5 cellular contexts compared by ENCODE assay signal in genomic region chr1:93174638-93175037, GRCh38. TPM values are rescaled to one million over a fixed set of nuclear protein-coding genes. Genes with fewer than 3 reads are reported as not detected.
DNase-seq lines count a peak whose midpoint lies in the region; ATAC-seq and TF ChIP-seq lines count a peak whose summit lies in the region.
"Not testable (repeated sequence)": the region's sequence is repeated elsewhere in the genome, so short reads cannot be mapped to it uniquely, and the experiment has no call there.

No MANE protein-coding gene starts in this region.

- H3K4me2 ChIP-seq in DND-41 (ENCODE audit: insufficient read depth, low read length): peak overlapping the region; percentile 27; the same call in 1 of the 2 replicates

- peaks cover 97% of the 10 kb centered on the region for H3K79me2 ChIP-seq in DND-41 (ENCODE audit: insufficient read depth, low read length)

- H3K27ac ChIP-seq in DND-41 (ENCODE audit: low read length): not testable (repeated sequence)

- not testable (repeated sequence) for H3K9me3 ChIP-seq in DND-41 (ENCODE audit: insufficient read depth, low read length, severe bottlenecking)

- H2AFZ ChIP-seq in DND-41 (ENCODE audit: low read depth, low read length): not testable (repeated sequence)

- H3K4me1 ChIP-seq in DND-41 (ENCODE audit: insufficient read depth, low read length): peaks cover 80% of the 10 kb centered on the region

- DNase-seq in DND-41; central memory CD8-positive, alpha-beta T cell (ENCODE audit: low spot score in 2 of 2); natural killer cell treated with Interleukin-12 subunit alpha and Interleukin-12 subunit beta and Interleukin-15 and Interleukin-18, amount 100 ng/mL, for 72 hours (ENCODE audit: low spot score): not testable (repeated sequence)

- not testable (repeated sequence) for H3K27me3 Mint-ChIP-seq in activated naive CD8-positive, alpha-beta T cell; central memory CD8-positive, alpha-beta T cell; natural killer cell treated with Interleukin-12 subunit alpha and Interleukin-12 subunit beta and Interleukin-15 and Interleukin-18, amount 100 ng/mL, for 72 hours

- H3K4me1 Mint-ChIP-seq in activated naive CD8-positive, alpha-beta T cell (ENCODE audit: low read depth): peaks cover 68% of the 10 kb centered on the region
- H3K4me1 Mint-ChIP-seq in central memory CD8-positive, alpha-beta T cell: peaks cover 68% of the 10 kb centered on the region
- peaks cover 46 to 60% of the 10 kb centered on the region in 2 donors for H3K4me1 Mint-ChIP-seq in natural killer cell treated with Interleukin-12 subunit alpha and Interleukin-12 subunit beta and Interleukin-15 and Interleukin-18, amount 100 ng/mL, for 72 hours (ENCODE audit: low read depth in 2 of 2)

- ATAC-seq in DND-41 (ENCODE audit: insufficient read depth, low read depth); SK-N-SH treated with all-trans-retinoic acid at 6 μM for 48 hours; central memory CD8-positive, alpha-beta T cell (replicated peaks; ENCODE audit: extremely low read depth, poor library complexity, severe bottlenecking); natural killer cell treated with Interleukin-12 subunit alpha and Interleukin-12 subunit beta and Interleukin-15 and Interleukin-18, amount 100 ng/mL, for 72 hours: not testable (repeated sequence)

- peaks cover 34% of the 10 kb centered on the region for H3K36me3 ChIP-seq in DND-41 (ENCODE audit: insufficient read depth, low read length)

- not testable (repeated sequence) for TF ChIP-seq CTCF in DND-41 (IDR thresholded peaks at IDR 0.05; ENCODE audit: borderline replicate concordance, extremely low read depth, low read length, poor library complexity, severe bottlenecking)

- not testable (repeated sequence) for H3K27me3 ChIP-seq in DND-41 (ENCODE audit: insufficient read depth, low read length, poor library complexity)

- H3K36me3 Mint-ChIP-seq in activated naive CD8-positive, alpha-beta T cell: peaks cover 23% of the 10 kb centered on the region
- H3K36me3 Mint-ChIP-seq in central memory CD8-positive, alpha-beta T cell (ENCODE audit: insufficient read depth): peaks cover 14% of the 10 kb centered on the region
- peaks cover 35% of the 10 kb centered on the region for H3K36me3 Mint-ChIP-seq in natural killer cell treated with Interleukin-12 subunit alpha and Interleukin-12 subunit beta and Interleukin-15 and Interleukin-18, amount 100 ng/mL, for 72 hours

- not testable (repeated sequence) for H3K9ac ChIP-seq in DND-41 (ENCODE audit: low read depth, low read length)

- not testable (repeated sequence) for H3K4me3 ChIP-seq in DND-41 (ENCODE audit: low read depth in 1 of 2, low read length in 2 of 2)

- H3K27ac Mint-ChIP-seq in activated naive CD8-positive, alpha-beta T cell; central memory CD8-positive, alpha-beta T cell (ENCODE audit: low read depth): not testable (repeated sequence)
- H3K27ac Mint-ChIP-seq in natural killer cell treated with Interleukin-12 subunit alpha and Interleukin-12 subunit beta and Interleukin-15 and Interleukin-18, amount 100 ng/mL, for 72 hours: peak overlapping the region in 1 of 2 donors; percentile 22

- peaks cover 36% of the 10 kb centered on the region; the same call in 1 of the 2 replicates for H4K20me1 ChIP-seq in DND-41 (ENCODE audit: insufficient read depth, low read length)

- not testable (repeated sequence) for H3K9me3 Mint-ChIP-seq in activated naive CD8-positive, alpha-beta T cell (ENCODE audit: low read depth); central memory CD8-positive, alpha-beta T cell; natural killer cell treated with Interleukin-12 subunit alpha and Interleukin-12 subunit beta and Interleukin-15 and Interleukin-18, amount 100 ng/mL, for 72 hours

- H3K4me3 Mint-ChIP-seq in activated naive CD8-positive, alpha-beta T cell: peak overlapping the region; percentile 1
- peak overlapping the region; percentile 37 for H3K4me3 Mint-ChIP-seq in central memory CD8-positive, alpha-beta T cell
- H3K4me3 Mint-ChIP-seq in natural killer cell treated with Interleukin-12 subunit alpha and Interleukin-12 subunit beta and Interleukin-15 and Interleukin-18, amount 100 ng/mL, for 72 hours: peak overlapping the region; percentile 28

TF ChIP-seq in SK-N-SH treated with all-trans-retinoic acid at 6 μM for 48 hours, 23 proteins besides CTCF, POLR2A, EP300 and RAD21:
- TF ChIP-seq ZNF8 (CRISPR knock-in tag; IDR thresholded peaks at IDR 0.05): peak; percentile 86

RNA-seq across cellular contexts. Expression of gene TMED5, which starts 5.6 kb away (rescaled TPM):
- 10 to 100 TPM; 62.7 to 88.5 TPM for total RNA-seq in natural killer cell treated with Interleukin-12 subunit alpha and Interleukin-12 subunit beta and Interleukin-15 and Interleukin-18, amount 100 ng/mL, for 72 hours

RNA-seq across cellular contexts. Expression of gene CCDC18, which starts 5.9 kb away (rescaled TPM):
- 10 to 100 TPM; 16.6 to 35.0 TPM for total RNA-seq in natural killer cell treated with Interleukin-12 subunit alpha and Interleukin-12 subunit beta and Interleukin-15 and Interleukin-18, amount 100 ng/mL, for 72 hours
